ENCODE assay signal across 29 cellular contexts in the genomic region with DNA sequence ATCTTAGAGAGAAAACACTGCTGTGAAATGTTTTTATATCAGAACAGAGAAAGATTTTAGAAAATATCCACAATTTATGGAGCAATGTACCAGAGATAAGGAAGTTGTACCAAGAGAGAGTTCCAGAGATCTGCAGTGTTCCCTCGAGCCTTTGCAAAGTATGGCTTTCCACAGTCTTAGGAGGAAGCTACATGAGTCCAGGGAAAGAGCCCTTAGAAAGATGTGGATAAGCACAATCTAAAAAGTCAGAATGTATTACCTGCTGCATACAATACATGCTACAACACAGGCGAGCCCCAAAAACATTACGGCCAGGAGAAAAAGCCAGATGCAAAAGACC. TPM values are rescaled to one million over a fixed set of nuclear protein-coding genes. Genes with fewer than 3 reads are reported as not detected.
DNase-seq lines count a peak whose midpoint lies in the region; ATAC-seq, FAIRE-seq and TF ChIP-seq lines count a peak whose summit lies in the region.
"Had no signal": no experiment of that assay in that cellular context is flagged by ENCODE, and none has a peak within 500 bp of the region (broad histone marks: within the 10 kb centered on the region; RNA-seq: fewer than 3 reads in every experiment).

No MANE protein-coding gene starts in this region.

- H3K9me3 Mint-ChIP-seq in osteocyte (ENCODE audit: unreplicated experiment), result peaks cover 8% of the 10 kb centered on the region

- DNase-seq in left ventricle myocardium superior, result no peak
- no peak for DNase-seq in right atrium auricular region (ENCODE audit: low spot score)
- DNase-seq in keratinocyte (ENCODE audit: low read depth, low spot score), result no peak
- DNase-seq in osteocyte (ENCODE audit: extremely low spot score, unreplicated experiment), result no peak
- no peak for DNase-seq in A172 (ENCODE audit: low spot score)
- no peak for DNase-seq in retina
- DNase-seq in RPMI8226, result no peak
- DNase-seq: activated CD4-positive, alpha-beta memory T cell treated with anti-CD3 and anti-CD28 coated beads for 36 hours; activated CD8-positive, alpha-beta memory T cell treated with anti-CD3 and anti-CD28 coated beads, Interleukin-2, amount 50 U/mL, for 4 hours; activated naive CD4-positive, alpha-beta T cell treated with anti-CD3 and anti-CD28 coated beads, Interleukin-2, amount 10 ng/mL, durations not matched to agents 7 days and 5 days; amniotic stem cell; CD8-positive, alpha-beta T cell; effector memory CD4-positive, alpha-beta T cell; erythroblast; KG1; MM.1S; naive thymus-derived CD8-positive, alpha-beta T cell; NCI-H2081; stimulated activated naive CD8-positive, alpha-beta T cell treated with anti-CD3 and anti-CD28 coated beads, Interleukin-15, Interleukin-2, amounts not matched to agents 100 U/mL and 50 U/mL, for 24 hours had no signal

- peaks cover 12% of the 10 kb centered on the region for H3K4me1 Mint-ChIP-seq in osteocyte (ENCODE audit: unreplicated experiment)
- H3K4me1 Mint-ChIP-seq: activated naive CD4-positive, alpha-beta T cell treated with anti-CD3 and anti-CD28 coated beads, Interleukin-2, amount 10 ng/mL, durations not matched to agents 7 days and 5 days; naive thymus-derived CD8-positive, alpha-beta T cell had no signal

- H2AFZ ChIP-seq in keratinocyte (ENCODE audit: control insufficient read depth, low read length), result peak overlapping the region; percentile 91

- peak overlapping the region; percentile 80 for H3K27ac Mint-ChIP-seq in osteocyte (ENCODE audit: unreplicated experiment)
- H3K27ac Mint-ChIP-seq: activated CD4-positive, alpha-beta memory T cell treated with anti-CD3 and anti-CD28 coated beads for 36 hours; activated naive CD4-positive, alpha-beta T cell treated with anti-CD3 and anti-CD28 coated beads, Interleukin-2, amount 10 ng/mL, durations not matched to agents 7 days and 5 days; CD8-positive, alpha-beta T cell; naive thymus-derived CD8-positive, alpha-beta T cell had no signal

- H3K36me3 ChIP-seq in right atrium auricular region (no peaks in the 10 kb centered on the region), keratinocyte (ENCODE audit: control insufficient read depth in 2 of 2, extremely low read depth in 1 of 2, insufficient read depth in 2 of 2, low read length in 2 of 2) (no peaks in the 10 kb centered on the region)
- H3K36me3 ChIP-seq: breast epithelium, HAP-1, thoracic aorta had no signal

- no peak overlapping the region for H3K27ac ChIP-seq in right atrium auricular region
- no peak overlapping the region for H3K27ac ChIP-seq in keratinocyte (ENCODE audit: control insufficient read depth, insufficient read depth, low read length)
- H3K27ac ChIP-seq: A549, breast epithelium, SK-N-MC, thoracic aorta had no signal

- no peaks in the 10 kb centered on the region for H3K9me1 ChIP-seq in keratinocyte (ENCODE audit: control insufficient read depth, extremely low read depth, insufficient read depth, low read length)

- no peak for FAIRE-seq in keratinocyte (lab: Jason Lieb, UNC)
- FAIRE-seq: A549, colon, TTC549 had no signal

- H3K36me3 Mint-ChIP-seq in osteocyte (ENCODE audit: unreplicated experiment), result peaks cover 3% of the 10 kb centered on the region

- dilution Hi-C loops in keratinocyte (cut with MboI; ENCODE audit: extremely low pct_ligation_motif_present, low sequenced_read_pairs), result no loop called here

- TF ChIP-seq CTCF in right atrium auricular region (IDR thresholded peaks at IDR 0.05) (no peak), keratinocyte (optimal IDR thresholded peaks at IDR 0.05 in 1 of 3, IDR thresholded peaks at IDR 0.05 in 1 of 3, conservative IDR thresholded peaks at IDR 0.05 in 1 of 3; ENCODE audit: extremely low read depth in 1 of 3, insufficient read depth in 2 of 3, low read length in 3 of 3) (no peak), osteocyte (IDR thresholded peaks at IDR 0.05) (no peak)

- H3K9me3 ChIP-seq in right atrium auricular region (peaks cover 0 to 7% of the 10 kb centered on the region in 2 donors), keratinocyte (ENCODE audit: control insufficient read depth, low read depth, low read length) (no peaks in the 10 kb centered on the region)
- H3K9me3 ChIP-seq: A549, thoracic aorta had no signal

- no peaks in the 10 kb centered on the region for H3K27me3 Mint-ChIP-seq in osteocyte (ENCODE audit: unreplicated experiment)

- H3K4me3 Mint-ChIP-seq in osteocyte (ENCODE audit: unreplicated experiment), result no peak overlapping the region
- H3K4me3 Mint-ChIP-seq: activated CD4-positive, alpha-beta memory T cell treated with anti-CD3 and anti-CD28 coated beads for 36 hours; activated naive CD4-positive, alpha-beta T cell treated with anti-CD3 and anti-CD28 coated beads, Interleukin-2, amount 10 ng/mL, durations not matched to agents 7 days and 5 days; CD8-positive, alpha-beta T cell; naive thymus-derived CD8-positive, alpha-beta T cell had no signal

- no peak overlapping the region for H3K4me2 ChIP-seq in keratinocyte (ENCODE audit: control insufficient read depth, extremely low read depth, insufficient read depth, low read depth, low read length)
- H3K4me2 ChIP-seq: A549 had no signal

- H3K27me3 ChIP-seq in right atrium auricular region (no peaks in the 10 kb centered on the region), keratinocyte (ENCODE audit: control insufficient read depth, extremely low read depth, insufficient read depth, low read length) (no peaks in the 10 kb centered on the region)
- H3K27me3 ChIP-seq: breast epithelium had no signal

- H3K4me3 ChIP-seq in right atrium auricular region, result no peak overlapping the region
- H3K4me3 ChIP-seq in keratinocyte (ENCODE audit: control insufficient read depth in 2 of 3, extremely low read depth in 1 of 3, insufficient read depth in 2 of 3, low read depth in 1 of 3, low read length in 3 of 3), result no peak overlapping the region
- H3K4me3 ChIP-seq: A549, breast epithelium, HAP-1, SK-N-MC, thoracic aorta had no signal

- H3K79me2 ChIP-seq in keratinocyte (ENCODE audit: control insufficient read depth, insufficient read depth, low read length), result no peaks in the 10 kb centered on the region

- H4K20me1 ChIP-seq in keratinocyte (ENCODE audit: control insufficient read depth, extremely low read depth, insufficient read depth, low read length), result no peaks in the 10 kb centered on the region

- ATAC-seq in left ventricle myocardium superior (peak; percentile 30), GM21390 (IDR thresholded peaks at IDR 0.05; ENCODE audit: unreplicated experiment) (no peak)
- ATAC-seq: activated CD4-positive, CD25-positive, alpha-beta regulatory T cell treated with anti-CD3 and anti-CD28 coated beads, Interleukin-2, amount 50 U/mL, for 24 hours; CD8-positive, alpha-beta T cell; left lobe of liver; naive thymus-derived CD8-positive, alpha-beta T cell; stimulated activated naive CD8-positive, alpha-beta T cell treated with anti-CD3 and anti-CD28 coated beads, Interleukin-15, Interleukin-2, amounts not matched to agents 100 U/mL and 50 U/mL, for 24 hours had no signal

- H3K4me1 ChIP-seq in right atrium auricular region (peaks cover 0 to 22% of the 10 kb centered on the region in 2 donors), keratinocyte (ENCODE audit: control insufficient read depth, extremely low read depth, insufficient read depth, low read length) (peaks cover 15% of the 10 kb centered on the region)
- H3K4me1 ChIP-seq: A549, breast epithelium had no signal

- intact Hi-C loops in left ventricle myocardium superior (cut with micrococcal nuclease), result no loop called here

- no peak overlapping the region for H3K9ac ChIP-seq in keratinocyte (ENCODE audit: control insufficient read depth, extremely low read depth, insufficient read depth, low read length)

RNA-seq across cellular contexts. Expression of a gene that starts 56.4 kb away (rescaled TPM):
- total RNA-seq in left ventricle myocardium superior, result 0.17 TPM
- under 1 TPM in 1 of 2 donors, not detected in 1; 0.28 TPM for total RNA-seq in right atrium auricular region
- polyA plus RNA-seq in keratinocyte, result 5.6 to 10.3 TPM (median 7.9 TPM) in 3 replicates
- 1.6 TPM for polyA plus RNA-seq in keratinocyte (2011; ENCODE audit: low read depth)
- polyA plus RNA-seq in keratinocyte (2011; cell fraction: cytosol; rRNA removed), result 3.7 and 8.1 TPM in 2 replicates
- polyA plus RNA-seq in keratinocyte (2011; cell fraction: nucleus; rRNA removed), result 10.3 and 10.5 TPM in 2 replicates
- 1.8 and 6.0 TPM in 2 replicates for polyA plus RNA-seq in keratinocyte (2012; ENCODE audit: low replicate concordance)
- 6.3 to 15.7 TPM (median 13.4 TPM) in 3 replicates for polyA minus RNA-seq in keratinocyte
- polyA minus RNA-seq in keratinocyte (2011; cell fraction: cytosol; rRNA and poly(A)+ RNA removed), result 4.4 TPM
- 7.3 and 12.2 TPM in 2 replicates for polyA minus RNA-seq in keratinocyte (2011; cell fraction: nucleus; rRNA and poly(A)+ RNA removed)
- 0.55 and 1.3 TPM in 2 replicates for total RNA-seq in osteocyte
- total RNA-seq in A172 (2014; rRNA removed; shearing (Covaris generic)), result 2.3 and 3.2 TPM in 2 replicates
- total RNA-seq: CD8-positive, alpha-beta T cell; left lobe of liver had no signal
- polyA plus RNA-seq: naive thymus-derived CD8-positive, alpha-beta T cell had no signal

RNA-seq across cellular contexts. Expression of a gene that starts 56.8 kb away (rescaled TPM):
- 5.3 TPM for total RNA-seq in left ventricle myocardium superior
- 1 to 10 TPM; 4.2 to 8.2 TPM for total RNA-seq in right atrium auricular region
- polyA plus RNA-seq in keratinocyte, result 42.6 to 78.1 TPM (median 50.1 TPM) in 3 replicates
- 14.4 TPM for polyA plus RNA-seq in keratinocyte (2011; ENCODE audit: low read depth)
- 68.5 and 68.9 TPM in 2 replicates for polyA plus RNA-seq in keratinocyte (2011; cell fraction: cytosol; rRNA removed)
- 82.4 and 92.0 TPM in 2 replicates for polyA plus RNA-seq in keratinocyte (2011; cell fraction: nucleus; rRNA removed)
- polyA plus RNA-seq in keratinocyte (2012; ENCODE audit: low replicate concordance), result 27.0 and 67.6 TPM in 2 replicates
- 88.3 to 141 TPM (median 103 TPM) in 3 replicates for polyA minus RNA-seq in keratinocyte
- polyA minus RNA-seq in keratinocyte (2011; cell fraction: cytosol; rRNA and poly(A)+ RNA removed), result 59.1 TPM
- 59.5 and 153 TPM in 2 replicates for polyA minus RNA-seq in keratinocyte (2011; cell fraction: nucleus; rRNA and poly(A)+ RNA removed)
- 21.7 and 24.7 TPM in 2 replicates for total RNA-seq in osteocyte
- 23.0 and 24.2 TPM in 2 replicates for total RNA-seq in A172 (2014; rRNA removed; shearing (Covaris generic))
